In the genomic region with DNA sequence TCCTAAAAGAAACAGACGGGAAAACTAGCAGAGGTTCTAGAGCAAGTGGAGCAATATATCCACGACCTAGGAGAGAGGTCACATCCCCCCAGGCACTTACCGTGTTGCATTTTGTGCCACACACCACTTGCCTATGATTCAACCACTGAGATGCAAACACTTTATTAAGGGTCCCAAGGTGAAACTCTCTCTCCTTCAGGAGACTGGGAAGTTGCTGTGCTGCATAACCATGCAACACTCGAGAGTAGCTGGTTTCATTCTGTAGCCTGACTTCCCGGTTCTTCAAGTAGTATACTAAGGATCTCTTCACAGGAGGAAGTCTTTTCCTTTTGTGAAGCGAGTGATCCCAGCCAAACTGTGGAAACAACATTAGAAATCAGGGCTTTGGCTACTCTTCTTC, we compare ENCODE assay signal across 8 cellular contexts. TPM values are rescaled to one million over a fixed set of nuclear protein-coding genes. Genes with fewer than 3 reads are reported as not detected.
DNase-seq lines count a peak whose midpoint lies in the region; ATAC-seq, FAIRE-seq and TF ChIP-seq lines count a peak whose summit lies in the region.

No MANE protein-coding gene starts in this region.

- ATAC-seq in A549 (no peak), GM21390 (IDR thresholded peaks at IDR 0.05; ENCODE audit: unreplicated experiment) (no peak), HG03354 (IDR thresholded peaks at IDR 0.05; ENCODE audit: poor library complexity, severe bottlenecking, unreplicated experiment) (no peak)

- DNase-seq in A549 (ENCODE audit: low read depth in 1 of 2, low spot score in 1 of 2) = no peak
- no peak for DNase-seq in HAP-1 (ENCODE audit: low spot score in 2 of 2)
- no peak for DNase-seq in ascending aorta (ENCODE audit: low spot score in 2 of 2)
- DNase-seq in medulla oblongata (ENCODE audit: extremely low spot score) = peak; percentile 31
- DNase-seq in NCI-H187 treated with DMSO at 0.1 percent for 48 hours (lab: John Stamatoyannopoulos, UW) = no peak
- DNase-seq in NCI-H1417 (lab: John Stamatoyannopoulos, UW) = no peak

- TF ChIP-seq POLR2A in A549 (IDR thresholded peaks at IDR 0.05; ENCODE audit: low read length) = no peak

- H3K4me1 ChIP-seq in A549 (peaks cover 27% of the 10 kb centered on the region), HAP-1 (peaks cover 15% of the 10 kb centered on the region), ascending aorta (peaks cover 9 to 12% of the 10 kb centered on the region in 2 donors)

- POLR2A ChIA-PET in A549 (lab: Yijun Ruan, JAX) = interaction anchor here (1.0 to 1.3 kb wide), 2 partner anchors 54 to 77 kb away, joined by 3 to 8 read pairs; partner anchors contain the start of genes UBAP1 and UBAP2

- CTCF ChIA-PET in A549 (lab: Yijun Ruan, JAX) = interaction anchor here (1.4 kb wide), 2 partner anchors 8 to 68 kb away, joined by 3 to 4 read pairs; no protein-coding TSS in a partner anchor

- intact Hi-C loops in ascending aorta (cut with DNase I) = loop anchor here (5.0 kb wide), 3 partner anchors 38 to 397 kb away; partner anchors contain the start of genes DNAI1, ENHO and FAM219A

- H3K27me3 ChIP-seq in HAP-1 (ENCODE audit: low read depth) (no peaks in the 10 kb centered on the region), ascending aorta (no peaks in the 10 kb centered on the region)

- no peak for TF ChIP-seq CTCF in A549 (IDR thresholded peaks at IDR 0.05)
- TF ChIP-seq CTCF in ascending aorta (IDR thresholded peaks at IDR 0.05) = no peak

- H3K4me3 ChIP-seq in A549 (peak overlapping the region; percentile 69), HAP-1 (peak overlapping the region; percentile 77), ascending aorta (peak overlapping the region; percentile 61 to 85)

- H3K4me2 ChIP-seq in A549 = peak overlapping the region; percentile 93

- in situ Hi-C loops in HAP-1 (cut with MboI; ENCODE audit: low sequenced_read_pairs) = no loop called here

- FAIRE-seq in A549 (lab: Jason Lieb, UNC) = no peak

- H3K36me3 ChIP-seq in HAP-1 (replicated peaks) (peaks cover 31% of the 10 kb centered on the region), ascending aorta (peaks cover 0 to 13% of the 10 kb centered on the region in 2 donors)

- peak overlapping the region; percentile 88 to 89; a peak in 5 of 6 replicates for H3K27ac ChIP-seq in A549
- peak overlapping the region in 1 of 2 donors; percentile 1 for H3K27ac ChIP-seq in ascending aorta

- no peak for TF ChIP-seq RAD21 in A549 (conservative IDR thresholded peaks at IDR 0.05 in 1 of 2, IDR thresholded peaks at IDR 0.05 in 1 of 2)

- H3K9me3 ChIP-seq in A549 = no peaks in the 10 kb centered on the region
- H3K9me3 ChIP-seq in HAP-1 = no peaks in the 10 kb centered on the region
- H3K9me3 ChIP-seq in ascending aorta = no peaks in the 10 kb centered on the region

- WGBS in A549 (ENCODE audit: missing lambda C conversion rate) = 55% methylated on average over 6 of the region's 6 CpGs

- TF ChIP-seq EP300 in A549 (IDR thresholded peaks at IDR 0.05) = no peak

TF ChIP-seq in A549, 52 proteins besides CTCF, POLR2A, EP300 and RAD21:
- TF ChIP-seq HDAC2 (IDR thresholded peaks at IDR 0.05) (no peak), KDM5A (IDR thresholded peaks at IDR 0.05) (no peak), NFE2L2 (conservative IDR thresholded peaks at IDR 0.05; ENCODE audit: low read length) (no peak), CBX2 (IDR thresholded peaks at IDR 0.05; ENCODE audit: borderline replicate concordance, low read depth) (no peak), POLR2AphosphoS2 (conservative IDR thresholded peaks at IDR 0.05; ENCODE audit: low read length) (no peak), TP53 (CRISPR knock-in tag; IDR thresholded peaks at IDR 0.05) (no peak)
TF ChIP-seq in A549: peak in this region for 0.

RNA-seq across cellular contexts. Expression of gene DCAF12, which starts 1.6 kb away (rescaled TPM):
- polyA plus RNA-seq in A549 (2011; rRNA removed) (56.5 and 73.6 TPM in 2 replicates), A549 (2017; fragmentation: RNase III; extraction: RNeasy Plus Mini Kit Qiagen cat#74134 plus additional on column Dnase treatment) (24.8 to 28.5 TPM (median 26.7 TPM) in 3 replicates)
- 18.9 and 26.1 TPM in 2 replicates for polyA plus RNA-seq in A549 (2012; cell fraction: cytosol; rRNA removed)
- polyA plus RNA-seq in A549 (2012; cell fraction: nucleus; rRNA removed) = 8.9 and 18.9 TPM in 2 replicates
- polyA minus RNA-seq in A549 (2011; rRNA and poly(A)+ RNA removed) = 70.0 and 85.1 TPM in 2 replicates
- total RNA-seq in ascending aorta = 27.5 TPM

RNA-seq across cellular contexts. Expression of gene UBAP1, which starts 53.9 kb away (rescaled TPM):
- 73.1 and 86.7 TPM in 2 replicates for polyA plus RNA-seq in A549 (2011; rRNA removed)
- 23.7 and 31.6 TPM in 2 replicates for polyA plus RNA-seq in A549 (2012; cell fraction: cytosol; rRNA removed)
- 14.2 and 22.1 TPM in 2 replicates for polyA plus RNA-seq in A549 (2012; cell fraction: nucleus; rRNA removed)
- 33.5 to 40.1 TPM (median 38.5 TPM) in 3 replicates for polyA plus RNA-seq in A549 (2017; fragmentation: RNase III; extraction: RNeasy Plus Mini Kit Qiagen cat#74134 plus additional on column Dnase treatment)
- 73.0 and 84.8 TPM in 2 replicates for polyA minus RNA-seq in A549 (2011; rRNA and poly(A)+ RNA removed)
- 26.0 TPM for total RNA-seq in ascending aorta
